Comparison of ENCODE assay signal across 14 cellular contexts in the genomic region with DNA sequence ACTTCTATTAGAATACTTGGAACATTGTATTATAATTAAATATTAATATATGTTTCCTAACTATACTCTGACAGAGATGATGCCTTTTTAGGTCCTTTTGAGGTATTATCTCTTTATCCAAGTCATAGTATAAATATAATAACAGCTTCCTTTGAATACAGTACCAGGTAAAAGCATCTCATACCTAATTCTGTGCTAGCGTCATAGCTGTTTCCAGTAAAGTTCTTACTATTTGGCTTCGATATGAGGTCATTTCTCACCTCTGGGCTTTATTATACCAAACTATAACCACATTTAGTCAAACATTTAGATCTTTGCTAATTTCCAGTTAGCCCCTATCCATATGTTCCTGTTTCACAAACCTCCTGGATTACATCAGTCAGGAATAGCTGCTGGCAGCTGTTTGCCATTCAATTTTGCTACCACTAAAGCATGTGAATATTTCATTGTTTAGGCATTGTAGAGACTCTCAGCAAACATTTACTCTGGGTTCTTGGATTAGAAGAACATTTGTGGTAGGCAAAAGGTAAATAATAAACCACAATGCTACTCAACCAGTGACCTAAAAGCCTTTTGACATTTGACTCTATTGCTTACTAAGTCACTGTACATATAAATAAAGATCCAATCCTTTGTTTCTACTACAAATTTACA.
A peak's percentile ranks its signal among the peaks of the same experiment; 100 is the strongest.
DNase-seq lines count a peak whose midpoint lies in the region; ATAC-seq and TF ChIP-seq lines count a peak whose summit lies in the region.
"Had no signal": no experiment of that assay in that cellular context is flagged by ENCODE, and none has a peak within 500 bp of the region (broad histone marks: within the 10 kb centered on the region; RNA-seq: fewer than 3 reads in every experiment).

No MANE protein-coding gene starts in this region.

- H4K8ac ChIP-seq in IMR-90 (ENCODE audit: low read depth in 2 of 2, low read length in 2 of 2), result no peak overlapping the region

- peak overlapping the region; percentile 81; the same call in 1 of the 2 replicates for H3K27ac ChIP-seq in IMR-90 (ENCODE audit: insufficient read depth, low read length)
- no peak overlapping the region for H3K27ac ChIP-seq in substantia nigra (ENCODE audit: low read depth, low read length, poor library complexity, severe bottlenecking)
- H3K27ac ChIP-seq: foreskin keratinocyte, neural progenitor cell had no signal

- intact Hi-C loops in IMR-90 (cut with micrococcal nuclease), result no loop called here

- no peak overlapping the region; the same call in 1 of the 2 replicates for H4K91ac ChIP-seq in IMR-90 (ENCODE audit: insufficient read depth, low read depth, low read length)

- no peaks in the 10 kb centered on the region for H3K9me3 ChIP-seq in IMR-90 (ENCODE audit: control insufficient read depth, insufficient read depth, low read length)

- 80% methylated on average over 1 of the region's 2 CpGs; no CpG with 5 or more reads in 1 of the 2 experiments for WGBS in IMR-90 (ENCODE audit: extremely low coverage in 2 of 2, insufficient read length in 1 of 2), 2 experiments

- no peak overlapping the region for H3K14ac ChIP-seq in IMR-90 (replicated peaks; ENCODE audit: low read depth, low read length)

- TF ChIP-seq CTCF in IMR-90 (conservative IDR thresholded peaks at IDR 0.05; ENCODE audit: low read depth, low read length), result no peak

- CTCF ChIA-PET in IMR-90 (lab: Yijun Ruan, JAX), result no interaction called here

- POLR2A ChIA-PET in IMR-90 (lab: Charles Lee; ENCODE audit: unreplicated experiment), result no interaction called here

- dilution Hi-C loops in IMR-90 (cut with HindIII; ENCODE audit: low sequenced_read_pairs, unreplicated experiment), result no loop called here

- no peak overlapping the region for H2BK15ac ChIP-seq in IMR-90 (ENCODE audit: low read depth, low read length)

- no peak overlapping the region for H2AK9ac ChIP-seq in IMR-90 (replicated peaks; ENCODE audit: low read depth, low read length, poor library complexity)

- H2AK5ac ChIP-seq in IMR-90 (ENCODE audit: low read depth, low read length), result no peak overlapping the region

- DNase-seq in COR-L47 (lab: John Stamatoyannopoulos, UW), result peak; percentile 13
- DNase-seq in IMR-90, result peak; percentile 85
- peak; percentile 66 for DNase-seq in NCI-H748 (lab: John Stamatoyannopoulos, UW; ENCODE audit: unreplicated experiment)
- peak; percentile 94 for DNase-seq in fibroblast of peridontal ligament (ENCODE audit: extremely low read depth)
- DNase-seq in substantia nigra (lab: John Stamatoyannopoulos, UW), result no peak
- no peak for DNase-seq in NCI-H2227 (lab: John Stamatoyannopoulos, UW; ENCODE audit: unreplicated experiment)
- DNase-seq in HT-29 (ENCODE audit: low spot score), result no peak
- no peak for DNase-seq in NAMALWA (ENCODE audit: low spot score)
- DNase-seq: activated CD8-positive, alpha-beta memory T cell treated with anti-CD3 and anti-CD28 coated beads, Interleukin-2, amount 50 U/mL, for 48 hours; CD4-positive, alpha-beta T cell; foreskin keratinocyte; T-helper 2 cell had no signal

- no peak overlapping the region for H2BK20ac ChIP-seq in IMR-90 (ENCODE audit: low read depth, low read length)

- H3K79me1 ChIP-seq in IMR-90 (ENCODE audit: low read depth in 1 of 2, low read length in 2 of 2), result peaks cover 3 to 6% of the 10 kb centered on the region in 2 experiments; a peak in 2 of 4 replicates

- no peak overlapping the region for H3K23ac ChIP-seq in IMR-90 (ENCODE audit: low read depth, low read length)

- peaks cover 10% of the 10 kb centered on the region; the same call in 1 of the 2 replicates for H4K20me1 ChIP-seq in IMR-90 (ENCODE audit: insufficient read depth, low read length)

- no peak overlapping the region for H3K9ac ChIP-seq in IMR-90 (ENCODE audit: low read depth, low read length)
- H3K9ac ChIP-seq: neural progenitor cell had no signal

- H3K4me1 ChIP-seq in IMR-90 (ENCODE audit: control insufficient read depth, insufficient read depth, low read length), result peaks cover 10% of the 10 kb centered on the region
- H3K4me1 ChIP-seq: neural progenitor cell had no signal

- H3K36me3 ChIP-seq in IMR-90 (ENCODE audit: control insufficient read depth, insufficient read depth, low read length), result no peaks in the 10 kb centered on the region
- H3K36me3 ChIP-seq: neural progenitor cell had no signal

- no peak overlapping the region for H3K4ac ChIP-seq in IMR-90 (ENCODE audit: low read depth, low read length)

- no TSS peak for BruUV-seq in IMR-90 (replicated peaks; lab: Mats Ljungman, UMichigan)

- TF ChIP-seq RAD21 in IMR-90 (IDR thresholded peaks at IDR 0.05; ENCODE audit: low read length), result no peak

- in situ Hi-C loops in IMR-90 (cut with MboI; ENCODE audit: low sequenced_read_pairs), result loop anchor here (25.0 kb wide), 1 partner anchor 362 kb away; no protein-coding TSS in a partner anchor

- no peak overlapping the region for H3K4me2 ChIP-seq in IMR-90 (ENCODE audit: low read depth, low read length)
- H3K4me2 ChIP-seq: neural progenitor cell had no signal

- peak overlapping the region; percentile 56 for H2BK5ac ChIP-seq in IMR-90 (ENCODE audit: low read depth, low read length, poor library complexity, severe bottlenecking)

- no peak overlapping the region for H4K5ac ChIP-seq in IMR-90 (ENCODE audit: low read depth, low read length)

- H3K9me1 ChIP-seq in IMR-90 (ENCODE audit: insufficient read depth, low read length), result peaks cover 8% of the 10 kb centered on the region

- peak; percentile 79 for ATAC-seq in IMR-90 (ENCODE audit: low read depth)
- ATAC-seq: foreskin keratinocyte, GM12878 had no signal

- H2AFZ ChIP-seq in IMR-90 (replicated peaks; ENCODE audit: low read length, poor library complexity), result no peak overlapping the region
- H2AFZ ChIP-seq: neural progenitor cell had no signal

- no peaks in the 10 kb centered on the region for H3K27me3 ChIP-seq in IMR-90 (ENCODE audit: control insufficient read depth, insufficient read depth, low read length)
- H3K27me3 ChIP-seq: foreskin keratinocyte, neural progenitor cell had no signal

- no peak overlapping the region for H2BK120ac ChIP-seq in IMR-90 (ENCODE audit: low read depth, low read length)

- H3K4me3 ChIP-seq in IMR-90 (ENCODE audit: insufficient read depth, low read depth, low read length), result no peak overlapping the region
- H3K4me3 ChIP-seq: GM12878, neural progenitor cell had no signal

- no peak overlapping the region for H3K56ac ChIP-seq in IMR-90 (ENCODE audit: extremely low read depth, insufficient read depth, low read length)

- H3K18ac ChIP-seq in IMR-90 (ENCODE audit: low read depth, low read length), result peak overlapping the region; percentile 89; the same call in 1 of the 2 replicates

- no peak for TF ChIP-seq POLR2A in IMR-90 (IDR thresholded peaks at IDR 0.05; ENCODE audit: low read depth, low read length)

TF ChIP-seq in IMR-90, 13 proteins besides CTCF, POLR2A, EP300 and RAD21:
- TF ChIP-seq MAZ (IDR thresholded peaks at IDR 0.05; ENCODE audit: borderline replicate concordance, low read depth, low read length), result no peak
- TF ChIP-seq RFX5 (IDR thresholded peaks at IDR 0.05; ENCODE audit: low read depth, low read length), result no peak
- no peak for TF ChIP-seq FOS (IDR thresholded peaks at IDR 0.05; ENCODE audit: low read depth, low read length)
- no peak for TF ChIP-seq SMC3 (IDR thresholded peaks at IDR 0.05; ENCODE audit: low read depth, low read length)
- no peak for TF ChIP-seq RCOR1 (IDR thresholded peaks at IDR 0.05; ENCODE audit: insufficient replicate concordance, low read length)
- TF ChIP-seq MXI1 (IDR thresholded peaks at IDR 0.05; ENCODE audit: borderline replicate concordance, low read depth, low read length), result no peak
- no peak for TF ChIP-seq BHLHE40 (IDR thresholded peaks at IDR 0.05; ENCODE audit: low read depth, low read length)
- TF ChIP-seq CHD1 (IDR thresholded peaks at IDR 0.05; ENCODE audit: low read depth, low read length), result no peak
- no peak for TF ChIP-seq NFE2L2 (IDR thresholded peaks at IDR 0.05; ENCODE audit: low read depth, low read length)
- TF ChIP-seq, protein P1, sequence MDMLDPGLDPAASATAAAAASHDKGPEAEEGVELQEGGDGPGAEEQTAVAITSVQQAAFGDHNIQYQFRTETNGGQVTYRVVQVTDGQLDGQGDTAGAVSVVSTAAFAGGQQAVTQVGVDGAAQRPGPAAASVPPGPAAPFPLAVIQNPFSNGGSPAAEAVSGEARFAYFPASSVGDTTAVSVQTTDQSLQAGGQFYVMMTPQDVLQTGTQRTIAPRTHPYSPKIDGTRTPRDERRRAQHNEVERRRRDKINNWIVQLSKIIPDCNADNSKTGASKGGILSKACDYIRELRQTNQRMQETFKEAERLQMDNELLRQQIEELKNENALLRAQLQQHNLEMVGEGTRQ (IDR thresholded peaks at IDR 0.05; ENCODE audit: low read depth, low read length), result no peak
- no peak for TF ChIP-seq CEBPB (IDR thresholded peaks at IDR 0.05; ENCODE audit: low read depth, low read length)
- TF ChIP-seq, protein P2, sequence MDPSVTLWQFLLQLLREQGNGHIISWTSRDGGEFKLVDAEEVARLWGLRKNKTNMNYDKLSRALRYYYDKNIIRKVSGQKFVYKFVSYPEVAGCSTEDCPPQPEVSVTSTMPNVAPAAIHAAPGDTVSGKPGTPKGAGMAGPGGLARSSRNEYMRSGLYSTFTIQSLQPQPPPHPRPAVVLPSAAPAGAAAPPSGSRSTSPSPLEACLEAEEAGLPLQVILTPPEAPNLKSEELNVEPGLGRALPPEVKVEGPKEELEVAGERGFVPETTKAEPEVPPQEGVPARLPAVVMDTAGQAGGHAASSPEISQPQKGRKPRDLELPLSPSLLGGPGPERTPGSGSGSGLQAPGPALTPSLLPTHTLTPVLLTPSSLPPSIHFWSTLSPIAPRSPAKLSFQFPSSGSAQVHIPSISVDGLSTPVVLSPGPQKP (IDR thresholded peaks at IDR 0.05; ENCODE audit: borderline replicate concordance, low read depth, low read length), result no peak

Comparison
In these comparisons a context has a peak if more than half of its experiments do, and no peak if none do; other contexts are left out.
1. DNase-seq: peak in COR-L47 (single experiment), IMR-90 (single experiment), NCI-H748 (single experiment) and fibroblast of peridontal ligament (single experiment); none in substantia nigra (0 of 49), NCI-H2227 (single experiment), HT-29 (single experiment) and NAMALWA (single experiment).